ENCODE assay signal across 8 cellular contexts in genomic region chr18:3262234-3263171, GRCh38. TPM values are rescaled to one million over a fixed set of nuclear protein-coding genes. Genes with fewer than 3 reads are reported as not detected.
DNase-seq lines count a peak whose midpoint lies in the region; ATAC-seq and TF ChIP-seq lines count a peak whose summit lies in the region.

No MANE protein-coding gene starts in this region.

- TF ChIP-seq CTCF in PC-9 (conservative IDR thresholded peaks at IDR 0.05) (no peak), astrocyte of the cerebellum (IDR thresholded peaks at IDR 0.05; ENCODE audit: low read depth, low read length, missing control alignments) (no peak)

- POLR2A ChIA-PET in PC-9 (lab: Charles Lee; ENCODE audit: unreplicated experiment) = interaction anchor here (0.6 to 1.5 kb wide), 4 partner anchors 12 to 1150 kb away, joined by 3 to 21 read pairs (median 6); partner anchors contain the start of gene MYL12A

- peak overlapping the region; percentile 93 for H3K27ac ChIP-seq in PC-9

- H3F3A ChIP-seq in PC-9 (ENCODE audit: insufficient read depth, low read depth) = peaks cover 34% of the 10 kb centered on the region

- peak overlapping the region; percentile 100 for H3K4me3 ChIP-seq in PC-9
- peak overlapping the region; percentile 73 for H3K4me3 ChIP-seq in astrocyte of the cerebellum (ENCODE audit: low read depth, low read length)
- peak overlapping the region; percentile 91 for H3K4me3 ChIP-seq in iPS-18c (ENCODE audit: insufficient read depth, low read depth, low read length)

- peaks cover 56% of the 10 kb centered on the region for H3K79me2 ChIP-seq in PC-9 (ENCODE audit: low read depth)

- peak overlapping the region; percentile 89 for H2AFZ ChIP-seq in PC-9

- CTCF ChIA-PET in PC-9 (lab: Charles Lee) = no interaction called here

- in situ Hi-C loops in astrocyte of the cerebellum (cut with HindIII; ENCODE audit: low sequenced_read_pairs) = no loop called here

- TSS peak; percentile 43 for BruUV-seq in PC-9 (replicated peaks; lab: Mats Ljungman, UMichigan)

- ATAC-seq in GM18519 (IDR thresholded peaks at IDR 0.05; ENCODE audit: low FRiP score, unreplicated experiment) (peak; percentile 5), HG02798 (IDR thresholded peaks at IDR 0.05; ENCODE audit: poor library complexity, unreplicated experiment) (peak; percentile 42)

- no peaks in the 10 kb centered on the region for H3K9me2 ChIP-seq in PC-9 (ENCODE audit: insufficient read depth)

- H3K36me3 ChIP-seq in PC-9 (ENCODE audit: low read depth) = peaks cover 12% of the 10 kb centered on the region

- peaks cover 47% of the 10 kb centered on the region for H4K20me1 ChIP-seq in PC-9 (ENCODE audit: insufficient read depth)

- H3K9me3 ChIP-seq in PC-9 (ENCODE audit: insufficient read depth, low read depth) (no peaks in the 10 kb centered on the region), iPS-18c (ENCODE audit: control insufficient read depth, insufficient read depth, low read length) (no peaks in the 10 kb centered on the region)

- H3K4me1 ChIP-seq in PC-9 (replicated peaks; ENCODE audit: insufficient read depth) = peaks cover 39% of the 10 kb centered on the region

- H3K4me2 ChIP-seq in PC-9 = peak overlapping the region; percentile 92

- H3K27me3 ChIP-seq in PC-9 (ENCODE audit: insufficient read depth, low read depth) = no peaks in the 10 kb centered on the region

- intact Hi-C loops in PC-9 (cut with micrococcal nuclease; ENCODE audit: unreplicated experiment) = loop anchor here (5.0 kb wide), 3 partner anchors 390 to 735 kb away; no protein-coding TSS in a partner anchor

- DNase-seq in PC-9 = no peak
- DNase-seq in astrocyte of the cerebellum (ENCODE audit: low read depth) = no peak
- peak; percentile 44 for DNase-seq in stimulated activated CD4-positive, alpha-beta T cell treated with anti-CD3 and anti-CD28 coated beads, Interleukin-15, amount 100 ng/mL, for 24 hours
- DNase-seq in NCI-H226 = no peak
- no peak for DNase-seq in HPDE6-E6E7 (ENCODE audit: extremely low spot score)

RNA-seq across cellular contexts. Expression of gene MYL12B, which starts 0.6 kb away (rescaled TPM):
- 381 and 383 TPM in 2 replicates for total RNA-seq in PC-9 (2021)

RNA-seq across cellular contexts. Expression of gene MYL12A, which starts 14.9 kb away (rescaled TPM):
- total RNA-seq in PC-9 (2021) = 469 and 532 TPM in 2 replicates

RNA-seq across cellular contexts. Expression of gene MYOM1, which starts 42.7 kb away (rescaled TPM):
- 0.88 and 1.3 TPM in 2 replicates for total RNA-seq in PC-9 (2021)
